8 cellular contexts compared by ENCODE assay signal in the genomic region with DNA sequence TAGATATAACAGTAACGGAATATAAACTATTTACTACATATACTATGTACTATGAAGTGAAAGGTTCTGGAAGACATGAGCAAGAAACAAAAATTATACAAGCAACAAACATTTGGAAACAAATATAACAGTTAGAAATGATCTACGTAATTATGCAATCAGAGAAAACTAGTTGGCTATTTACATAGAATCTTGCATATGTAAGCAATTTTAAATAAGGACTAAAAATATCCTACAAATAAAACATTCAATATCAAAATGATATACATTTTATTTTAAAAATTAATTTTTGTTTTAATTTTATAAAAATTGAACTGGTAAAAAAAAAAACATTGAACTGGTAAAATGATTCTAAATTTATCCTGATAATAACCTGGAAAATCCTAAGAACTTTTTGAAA.
"Had no signal": no experiment of that assay in that cellular context is flagged by ENCODE, and none has a peak within 500 bp of the region (broad histone marks: within the 10 kb centered on the region; RNA-seq: fewer than 3 reads in every experiment).

No MANE protein-coding gene starts in this region.

- H3K36me3 Mint-ChIP-seq: IgD-negative memory B cell had no signal

- H3K4me3 Mint-ChIP-seq: HFFc6, IgD-negative memory B cell had no signal

- DNase-seq: GM23248, GOT3, H7, HFFc6, KG1 had no signal

- H3K9ac ChIP-seq: GM23248 had no signal

- H3K9me3 ChIP-seq: HAP-1 had no signal

- H3K4me1 Mint-ChIP-seq: IgD-negative memory B cell had no signal

- H3K27me3 Mint-ChIP-seq: IgD-negative memory B cell had no signal

- H3K36me3 ChIP-seq: HAP-1 had no signal

- H3K27ac Mint-ChIP-seq: HFFc6, IgD-negative memory B cell had no signal

- H3K4me3 ChIP-seq: GM23248, HAP-1 had no signal

- H3K27ac ChIP-seq: GM23248, HL-60 had no signal
